ENCODE assay signal across 1 cellular context in the genomic region with DNA sequence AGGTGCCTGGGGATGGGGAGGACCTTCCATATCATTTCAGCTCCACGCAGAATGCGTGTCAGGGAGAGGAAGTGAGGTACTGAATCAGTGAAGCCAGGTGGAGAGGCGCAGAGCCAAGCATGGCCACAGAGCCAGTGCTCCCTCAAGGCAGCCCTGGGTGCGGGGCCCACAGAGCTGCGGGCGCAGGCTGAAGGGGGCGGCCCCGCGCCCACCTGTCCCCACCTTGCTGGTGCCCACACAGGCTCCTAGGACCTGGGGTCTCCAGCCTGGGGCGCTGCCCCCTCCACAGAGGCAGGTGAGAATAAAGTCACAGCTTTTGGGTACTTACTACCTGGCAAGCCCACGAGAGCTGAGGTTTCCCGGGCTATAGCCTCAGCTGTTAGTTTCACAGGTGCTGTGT.
TF ChIP-seq lines count a peak whose summit lies in the region.

No MANE protein-coding gene starts in this region.

TF ChIP-seq in HepG2, 621 proteins besides CTCF, POLR2A, EP300 and RAD21 (continued from another document):
- TF ChIP-seq, protein P1, sequence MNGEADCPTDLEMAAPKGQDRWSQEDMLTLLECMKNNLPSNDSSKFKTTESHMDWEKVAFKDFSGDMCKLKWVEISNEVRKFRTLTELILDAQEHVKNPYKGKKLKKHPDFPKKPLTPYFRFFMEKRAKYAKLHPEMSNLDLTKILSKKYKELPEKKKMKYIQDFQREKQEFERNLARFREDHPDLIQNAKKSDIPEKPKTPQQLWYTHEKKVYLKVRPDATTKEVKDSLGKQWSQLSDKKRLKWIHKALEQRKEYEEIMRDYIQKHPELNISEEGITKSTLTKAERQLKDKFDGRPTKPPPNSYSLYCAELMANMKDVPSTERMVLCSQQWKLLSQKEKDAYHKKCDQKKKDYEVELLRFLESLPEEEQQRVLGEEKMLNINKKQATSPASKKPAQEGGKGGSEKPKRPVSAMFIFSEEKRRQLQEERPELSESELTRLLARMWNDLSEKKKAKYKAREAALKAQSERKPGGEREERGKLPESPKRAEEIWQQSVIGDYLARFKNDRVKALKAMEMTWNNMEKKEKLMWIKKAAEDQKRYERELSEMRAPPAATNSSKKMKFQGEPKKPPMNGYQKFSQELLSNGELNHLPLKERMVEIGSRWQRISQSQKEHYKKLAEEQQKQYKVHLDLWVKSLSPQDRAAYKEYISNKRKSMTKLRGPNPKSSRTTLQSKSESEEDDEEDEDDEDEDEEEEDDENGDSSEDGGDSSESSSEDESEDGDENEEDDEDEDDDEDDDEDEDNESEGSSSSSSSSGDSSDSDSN (CRISPR knock-in tag; IDR thresholded peaks at IDR 0.05): 0 out of 2 replicates have a peak, but pooled peaks have one; percentile 9
- TF ChIP-seq RORA (CRISPR knock-in tag; IDR thresholded peaks at IDR 0.05) (no peak), PCBP2 (optimal IDR thresholded peaks at IDR 0.05; ENCODE audit: low read depth, low read length, poor library complexity, severe bottlenecking) (no peak), NFIB (CRISPR knock-in tag; IDR thresholded peaks at IDR 0.05; ENCODE audit: borderline replicate concordance) (0 out of 2 replicates have a peak, but pooled peaks have one; percentile 51), GABPB1 (CRISPR knock-in tag; IDR thresholded peaks at IDR 0.05) (0 out of 2 replicates have a peak, but pooled peaks have one; percentile 3), ZFX (CRISPR knock-in tag; IDR thresholded peaks at IDR 0.05; ENCODE audit: low read depth) (no peak), ZNF34 (CRISPR knock-in tag; IDR thresholded peaks at IDR 0.05; ENCODE audit: borderline replicate concordance) (no peak; the same call in 1 of the 2 replicates), ZFAT (CRISPR knock-in tag; conservative IDR thresholded peaks at IDR 0.05) (no peak)
- TF ChIP-seq, protein P2, sequence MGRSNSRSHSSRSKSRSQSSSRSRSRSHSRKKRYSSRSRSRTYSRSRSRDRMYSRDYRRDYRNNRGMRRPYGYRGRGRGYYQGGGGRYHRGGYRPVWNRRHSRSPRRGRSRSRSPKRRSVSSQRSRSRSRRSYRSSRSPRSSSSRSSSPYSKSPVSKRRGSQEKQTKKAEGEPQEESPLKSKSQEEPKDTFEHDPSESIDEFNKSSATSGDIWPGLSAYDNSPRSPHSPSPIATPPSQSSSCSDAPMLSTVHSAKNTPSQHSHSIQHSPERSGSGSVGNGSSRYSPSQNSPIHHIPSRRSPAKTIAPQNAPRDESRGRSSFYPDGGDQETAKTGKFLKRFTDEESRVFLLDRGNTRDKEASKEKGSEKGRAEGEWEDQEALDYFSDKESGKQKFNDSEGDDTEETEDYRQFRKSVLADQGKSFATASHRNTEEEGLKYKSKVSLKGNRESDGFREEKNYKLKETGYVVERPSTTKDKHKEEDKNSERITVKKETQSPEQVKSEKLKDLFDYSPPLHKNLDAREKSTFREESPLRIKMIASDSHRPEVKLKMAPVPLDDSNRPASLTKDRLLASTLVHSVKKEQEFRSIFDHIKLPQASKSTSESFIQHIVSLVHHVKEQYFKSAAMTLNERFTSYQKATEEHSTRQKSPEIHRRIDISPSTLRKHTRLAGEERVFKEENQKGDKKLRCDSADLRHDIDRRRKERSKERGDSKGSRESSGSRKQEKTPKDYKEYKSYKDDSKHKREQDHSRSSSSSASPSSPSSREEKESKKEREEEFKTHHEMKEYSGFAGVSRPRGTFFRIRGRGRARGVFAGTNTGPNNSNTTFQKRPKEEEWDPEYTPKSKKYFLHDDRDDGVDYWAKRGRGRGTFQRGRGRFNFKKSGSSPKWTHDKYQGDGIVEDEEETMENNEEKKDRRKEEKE (IDR thresholded peaks at IDR 0.05): no peak
